9 cellular contexts compared by ENCODE assay signal in the genomic region with DNA sequence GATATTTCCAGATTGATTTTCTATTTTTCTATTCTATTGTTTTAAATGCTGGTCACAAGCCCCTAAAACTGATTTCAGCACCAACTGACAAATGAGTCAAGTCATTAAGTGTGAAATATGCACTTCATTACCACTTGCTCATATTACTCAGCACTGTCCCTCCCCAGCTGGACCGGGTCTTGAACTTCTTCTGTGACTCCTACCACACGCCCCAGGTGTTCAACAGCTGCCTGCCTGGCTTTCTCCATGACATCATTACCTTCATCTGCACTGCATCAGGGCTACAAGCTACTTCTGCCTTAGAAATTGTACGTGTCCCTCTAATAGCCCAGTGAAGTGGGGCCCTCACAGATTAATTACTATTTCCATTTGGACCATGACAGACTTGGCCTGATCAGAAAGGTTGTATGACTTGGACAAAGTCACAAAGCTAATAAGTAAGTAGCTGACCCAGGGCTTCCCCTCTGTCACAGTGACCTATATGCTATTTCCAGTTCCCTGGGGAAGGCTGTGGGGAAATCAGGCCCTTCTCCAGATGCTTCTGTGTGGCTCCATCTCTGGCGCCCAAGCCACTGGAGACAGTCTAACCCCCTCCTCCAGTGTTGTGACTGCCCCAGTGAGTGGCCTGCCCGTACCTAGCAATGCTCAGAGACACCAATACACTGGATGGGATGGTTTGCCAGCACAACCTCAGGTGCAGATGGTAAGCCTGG. TPM values are rescaled to one million over a fixed set of nuclear protein-coding genes. Genes with fewer than 3 reads are reported as not detected.
DNase-seq lines count a peak whose midpoint lies in the region; ATAC-seq and TF ChIP-seq lines count a peak whose summit lies in the region.
"Had no signal": no experiment of that assay in that cellular context is flagged by ENCODE, and none has a peak within 500 bp of the region (broad histone marks: within the 10 kb centered on the region; RNA-seq: fewer than 3 reads in every experiment).

No MANE protein-coding gene starts in this region.

- H3K36me3 Mint-ChIP-seq in activated naive CD4-positive, alpha-beta T cell treated with anti-CD3 and anti-CD28 coated beads, Interleukin-2, amount 50 U/mL, for 72 hours: peaks cover 0 to 16% of the 10 kb centered on the region in 2 donors
- no peaks in the 10 kb centered on the region for H3K36me3 Mint-ChIP-seq in nephron (ENCODE audit: low read depth)

- H3K36me3 ChIP-seq in GM06990 (ENCODE audit: control insufficient read depth, insufficient read depth, low read length): no peaks in the 10 kb centered on the region; the same call in none of the 2 replicates

- H3K27ac Mint-ChIP-seq in activated naive CD4-positive, alpha-beta T cell treated with anti-CD3 and anti-CD28 coated beads, Interleukin-2, amount 50 U/mL, for 72 hours: peak overlapping the region; percentile 86
- H3K27ac Mint-ChIP-seq in nephron: peak overlapping the region; percentile 65 to 88 (median 86)

- H3K4me3 Mint-ChIP-seq in nephron: no peak overlapping the region

- ATAC-seq in HG02678 (IDR thresholded peaks at IDR 0.05; ENCODE audit: unreplicated experiment) (peak; percentile 42), GM18909 (IDR thresholded peaks at IDR 0.05; ENCODE audit: poor library complexity, unreplicated experiment) (no peak), HG02840 (IDR thresholded peaks at IDR 0.05; ENCODE audit: low FRiP score, unreplicated experiment) (no peak)
- ATAC-seq in activated naive CD4-positive, alpha-beta T cell treated with anti-CD3 and anti-CD28 coated beads, Interleukin-2, amount 50 U/mL, for 72 hours: no peak

- H3K4me3 ChIP-seq in GM06990 (replicated peaks; ENCODE audit: low read depth, low read length): no peak overlapping the region

- H3K27me3 Mint-ChIP-seq in nephron (ENCODE audit: low read depth): no peaks in the 10 kb centered on the region

- H3K4me1 Mint-ChIP-seq in nephron: peaks cover 63% of the 10 kb centered on the region

- DNase-seq in GM06990 (ENCODE audit: extremely low read depth, insufficient read length) (peak; percentile 62), NCI-H774 (lab: John Stamatoyannopoulos, UW) (no peak), NCI-H226 (no peak)
- DNase-seq in activated naive CD4-positive, alpha-beta T cell treated with anti-CD3 and anti-CD28 coated beads, Interleukin-2, amount 50 U/mL, for 72 hours (ENCODE audit: low spot score in 2 of 2): no peak
- DNase-seq: NCI-H2171 had no signal

- TF ChIP-seq CTCF in GM06990 (IDR thresholded peaks at IDR 0.05; ENCODE audit: insufficient read depth, low read length, poor library complexity, severe bottlenecking) (no peak), nephron (IDR thresholded peaks at IDR 0.05; ENCODE audit: unreplicated experiment in 3 of 3) (no peak)

- peaks cover 0 to 7% of the 10 kb centered on the region in 2 donors for H3K9me3 Mint-ChIP-seq in activated naive CD4-positive, alpha-beta T cell treated with anti-CD3 and anti-CD28 coated beads, Interleukin-2, amount 50 U/mL, for 72 hours
- no peaks in the 10 kb centered on the region for H3K9me3 Mint-ChIP-seq in nephron

- no peaks in the 10 kb centered on the region for H3K27me3 ChIP-seq in GM06990 (replicated peaks; ENCODE audit: control insufficient read depth, insufficient read depth, low read length)

RNA-seq across cellular contexts. Expression of a gene that starts 18.1 kb away (rescaled TPM):
- total RNA-seq in activated naive CD4-positive, alpha-beta T cell treated with anti-CD3 and anti-CD28 coated beads, Interleukin-2, amount 50 U/mL, for 72 hours: 10 to 100 TPM; 27.2 to 36.9 TPM

RNA-seq across cellular contexts. Expression of a gene that starts 19.4 kb away (rescaled TPM):
- 1 to 10 TPM; 6.3 to 7.5 TPM for total RNA-seq in activated naive CD4-positive, alpha-beta T cell treated with anti-CD3 and anti-CD28 coated beads, Interleukin-2, amount 50 U/mL, for 72 hours

RNA-seq across cellular contexts. Expression of a gene that starts 42.0 kb away (rescaled TPM):
- 10 to 100 TPM; 16.1 to 40.4 TPM for total RNA-seq in activated naive CD4-positive, alpha-beta T cell treated with anti-CD3 and anti-CD28 coated beads, Interleukin-2, amount 50 U/mL, for 72 hours

RNA-seq across cellular contexts. Expression of a gene that starts 48.0 kb away (rescaled TPM):
- 100 to 1,000 TPM; 229 to 281 TPM for total RNA-seq in activated naive CD4-positive, alpha-beta T cell treated with anti-CD3 and anti-CD28 coated beads, Interleukin-2, amount 50 U/mL, for 72 hours

RNA-seq across cellular contexts. Expression of a gene that starts 48.1 kb away (rescaled TPM):
- total RNA-seq in activated naive CD4-positive, alpha-beta T cell treated with anti-CD3 and anti-CD28 coated beads, Interleukin-2, amount 50 U/mL, for 72 hours: 1 to 10 TPM in 1 of 2 donors, not detected in 1; 2.9 TPM
